Comparison of ENCODE assay signal across 9 cellular contexts in genomic region chr2:84938194-84938879, GRCh38. TPM values are rescaled to one million over a fixed set of nuclear protein-coding genes. Genes with fewer than 3 reads are reported as not detected.
A peak's percentile ranks its signal among the peaks of the same experiment; 100 is the strongest.
DNase-seq lines count a peak whose midpoint lies in the region; ATAC-seq and TF ChIP-seq lines count a peak whose summit lies in the region.
"Had no signal": no experiment of that assay in that cellular context is flagged by ENCODE, and none has a peak within 500 bp of the region (broad histone marks: within the 10 kb centered on the region; RNA-seq: fewer than 3 reads in every experiment).

No MANE protein-coding gene starts in this region.

- peaks cover 2 to 6% of the 10 kb centered on the region in 2 donors for H3K36me3 Mint-ChIP-seq in activated T-cell treated with anti-CD3 and anti-CD28 coated beads, Interleukin-2, amount 50 U/mL, for 72 hours (ENCODE audit: insufficient read depth in 2 of 2)

- peak; percentile 26 to 50 for DNase-seq in stimulated activated CD4-positive, alpha-beta T cell treated with anti-CD3 and anti-CD28 coated beads, Interleukin-12 subunit alpha, Interleukin-12 subunit beta, amount 100 ng/mL, for 24 hours (ENCODE audit: low read depth in 2 of 2)
- DNase-seq in stimulated activated CD4-positive, alpha-beta T cell treated with anti-CD3 and anti-CD28 coated beads, Interleukin-2, amount 100 ng/mL, for 48 hours, result no peak
- DNase-seq in HS-27A (ENCODE audit: low read depth) (peak; percentile 81), BE2C (no peak), cerebellar nuclear complex (lab: John Stamatoyannopoulos, UW) (no peak)
- DNase-seq in activated T-cell treated with anti-CD3 and anti-CD28 coated beads, Interleukin-2, amount 50 U/mL, for 72 hours, result peak; percentile 54 to 65
- peak; percentile 20 for DNase-seq in stimulated activated CD8-positive, alpha-beta memory T cell treated with anti-CD3 and anti-CD28 coated beads, Interleukin-4, amount 100 ng/mL, for 24 hours (ENCODE audit: low read depth)

- no peaks in the 10 kb centered on the region for H3K9me3 ChIP-seq in BE2C

- H3K27me3 ChIP-seq in BE2C, result no peaks in the 10 kb centered on the region

- H3K4me1 Mint-ChIP-seq in activated T-cell treated with anti-CD3 and anti-CD28 coated beads, Interleukin-2, amount 50 U/mL, for 72 hours (ENCODE audit: low read depth), result peaks cover 79% of the 10 kb centered on the region

- H3K27ac Mint-ChIP-seq in activated T-cell treated with anti-CD3 and anti-CD28 coated beads, Interleukin-2, amount 50 U/mL, for 72 hours, result peak overlapping the region; percentile 92

- H3K36me3 ChIP-seq in BE2C, result no peaks in the 10 kb centered on the region

- no peak overlapping the region for H3K4me3 ChIP-seq in BE2C (ENCODE audit: low read depth, low read length)

- ATAC-seq in activated T-cell treated with anti-CD3 and anti-CD28 coated beads, Interleukin-2, amount 50 U/mL, for 72 hours (replicated peaks in 1 of 2), result peak; percentile 77 to 85
- no peak for ATAC-seq in HG03039 (IDR thresholded peaks at IDR 0.05; ENCODE audit: unreplicated experiment)

- TF ChIP-seq CTCF in BE2C (IDR thresholded peaks at IDR 0.05; ENCODE audit: low read depth, low read length), result no peak

- peak overlapping the region; percentile 82 to 87 for H3K4me3 Mint-ChIP-seq in activated T-cell treated with anti-CD3 and anti-CD28 coated beads, Interleukin-2, amount 50 U/mL, for 72 hours
- H3K4me3 Mint-ChIP-seq: neural crest cell had no signal

- peaks cover 0 to 2% of the 10 kb centered on the region in 2 donors for H3K9me3 Mint-ChIP-seq in activated T-cell treated with anti-CD3 and anti-CD28 coated beads, Interleukin-2, amount 50 U/mL, for 72 hours
- H3K9me3 Mint-ChIP-seq: neural crest cell had no signal

- H3K4me1 ChIP-seq in BE2C, result no peaks in the 10 kb centered on the region

- no peaks in the 10 kb centered on the region for H3K27me3 Mint-ChIP-seq in activated T-cell treated with anti-CD3 and anti-CD28 coated beads, Interleukin-2, amount 50 U/mL, for 72 hours (ENCODE audit: low read depth)

RNA-seq across cellular contexts. Expression of gene KCMF1, which starts 32.6 kb away (rescaled TPM):
- total RNA-seq in activated T-cell treated with anti-CD3 and anti-CD28 coated beads, Interleukin-2, amount 50 U/mL, for 72 hours, result 100 to 1,000 TPM; 115 to 139 TPM
- 28.0 TPM for polyA plus RNA-seq in BE2C (2012; ENCODE audit: insufficient read depth, insufficient read length, low read depth)

RNA-seq across cellular contexts. Expression of gene TMSB10, which starts 32.9 kb away (rescaled TPM):
- total RNA-seq in activated T-cell treated with anti-CD3 and anti-CD28 coated beads, Interleukin-2, amount 50 U/mL, for 72 hours, result 1,000 to 10,000 TPM in 1 of 2 donors, 100 to 1,000 TPM in 1; 884 to 1,078 TPM
- 925 TPM for polyA plus RNA-seq in BE2C (2012; ENCODE audit: insufficient read depth, insufficient read length, low read depth)

RNA-seq across cellular contexts. Expression of gene TRABD2A, which starts 57.5 kb away (rescaled TPM):
- 10 to 100 TPM; 35.1 to 39.4 TPM for total RNA-seq in activated T-cell treated with anti-CD3 and anti-CD28 coated beads, Interleukin-2, amount 50 U/mL, for 72 hours
- not detected for polyA plus RNA-seq in BE2C (2012; ENCODE audit: insufficient read depth, insufficient read length, low read depth)

Comparison
In these comparisons a context has a peak if more than half of its experiments do, and no peak if none do; other contexts are left out.
1. DNase-seq: peak in stimulated activated CD4-positive, alpha-beta T cell treated with anti-CD3 and anti-CD28 coated beads, Interleukin-12 subunit alpha, Interleukin-12 subunit beta, amount 100 ng/mL, for 24 hours (2 of 2), HS-27A (single experiment), activated T-cell treated with anti-CD3 and anti-CD28 coated beads, Interleukin-2, amount 50 U/mL, for 72 hours (2 of 2) and stimulated activated CD8-positive, alpha-beta memory T cell treated with anti-CD3 and anti-CD28 coated beads, Interleukin-4, amount 100 ng/mL, for 24 hours (single experiment); none in stimulated activated CD4-positive, alpha-beta T cell treated with anti-CD3 and anti-CD28 coated beads, Interleukin-2, amount 100 ng/mL, for 48 hours (0 of 2), BE2C (single experiment) and cerebellar nuclear complex (0 of 2).